In genomic region chr6:163943647-163944395, GRCh38 we compare ENCODE assay signal across 11 cellular contexts.
DNase-seq lines count a peak whose midpoint lies in the region; ATAC-seq and TF ChIP-seq lines count a peak whose summit lies in the region.
"Had no signal": no experiment of that assay in that cellular context is flagged by ENCODE, and none has a peak within 500 bp of the region (broad histone marks: within the 10 kb centered on the region; RNA-seq: fewer than 3 reads in every experiment).

No MANE protein-coding gene starts in this region.

- TF ChIP-seq CTCF in left ventricle myocardium inferior (IDR thresholded peaks at IDR 0.05; ENCODE audit: borderline replicate concordance) = no peak

- peaks cover 55 to 76% of the 10 kb centered on the region in 2 donors for H3K27me3 Mint-ChIP-seq in stimulated activated naive B cell treated with anti-CD40 and anti-IgM and Interleukin-4, amounts not matched to agents 10 μg/mL and 1 μg/mL and 100 μg/mL, for 72 hours
- peaks cover 3% of the 10 kb centered on the region for H3K27me3 Mint-ChIP-seq in T-helper 2 cell treated with Interferon-gamma antibody and Interleukin-4, amounts not matched to agents 5 μg/mL and 100 μg/mL, for 36 hours (ENCODE audit: low read depth)

- no peaks in the 10 kb centered on the region for H3K36me3 Mint-ChIP-seq in stimulated activated naive B cell treated with anti-CD40 and anti-IgM and Interleukin-4, amounts not matched to agents 10 μg/mL and 1 μg/mL and 100 μg/mL, for 72 hours
- no peaks in the 10 kb centered on the region for H3K36me3 Mint-ChIP-seq in T-helper 2 cell treated with Interferon-gamma antibody and Interleukin-4, amounts not matched to agents 5 μg/mL and 100 μg/mL, for 36 hours (ENCODE audit: low read depth)

- no peak overlapping the region for H3K4me3 Mint-ChIP-seq in stimulated activated naive B cell treated with anti-CD40 and anti-IgM and Interleukin-4, amounts not matched to agents 10 μg/mL and 1 μg/mL and 100 μg/mL, for 72 hours
- H3K4me3 Mint-ChIP-seq in T-helper 2 cell treated with Interferon-gamma antibody and Interleukin-4, amounts not matched to agents 5 μg/mL and 100 μg/mL, for 36 hours = no peak overlapping the region
- H3K4me3 Mint-ChIP-seq: activated naive CD8-positive, alpha-beta T cell treated with anti-CD3 and anti-CD28 coated beads, Interleukin-2, amount 50 U/mL, for 24 hours; IgD-negative memory B cell had no signal

- peaks cover 3 to 8% of the 10 kb centered on the region in 2 donors for H3K4me1 Mint-ChIP-seq in stimulated activated naive B cell treated with anti-CD40 and anti-IgM and Interleukin-4, amounts not matched to agents 10 μg/mL and 1 μg/mL and 100 μg/mL, for 72 hours
- H3K4me1 Mint-ChIP-seq in T-helper 2 cell treated with Interferon-gamma antibody and Interleukin-4, amounts not matched to agents 5 μg/mL and 100 μg/mL, for 36 hours (ENCODE audit: low read depth) = no peaks in the 10 kb centered on the region
- H3K4me1 Mint-ChIP-seq: activated naive CD8-positive, alpha-beta T cell treated with anti-CD3 and anti-CD28 coated beads, Interleukin-2, amount 50 U/mL, for 24 hours; IgD-negative memory B cell had no signal

- intact Hi-C loops in left ventricle myocardium inferior (cut with micrococcal nuclease) = no loop called here

- H3K27ac Mint-ChIP-seq in stimulated activated naive B cell treated with anti-CD40 and anti-IgM and Interleukin-4, amounts not matched to agents 10 μg/mL and 1 μg/mL and 100 μg/mL, for 72 hours = no peak overlapping the region
- H3K27ac Mint-ChIP-seq in T-helper 2 cell treated with Interferon-gamma antibody and Interleukin-4, amounts not matched to agents 5 μg/mL and 100 μg/mL, for 36 hours = no peak overlapping the region
- H3K27ac Mint-ChIP-seq: activated naive CD8-positive, alpha-beta T cell treated with anti-CD3 and anti-CD28 coated beads, Interleukin-2, amount 50 U/mL, for 24 hours had no signal

- H3K27ac ChIP-seq in left ventricle myocardium inferior (replicated peaks) = peak overlapping the region; percentile 66

- H3K4me1 ChIP-seq in left ventricle myocardium inferior = peaks cover 48% of the 10 kb centered on the region

- no peaks in the 10 kb centered on the region for H3K9me3 ChIP-seq in left ventricle myocardium inferior (replicated peaks)

- no peaks in the 10 kb centered on the region for H3K9me3 Mint-ChIP-seq in stimulated activated naive B cell treated with anti-CD40 and anti-IgM and Interleukin-4, amounts not matched to agents 10 μg/mL and 1 μg/mL and 100 μg/mL, for 72 hours
- no peaks in the 10 kb centered on the region for H3K9me3 Mint-ChIP-seq in T-helper 2 cell treated with Interferon-gamma antibody and Interleukin-4, amounts not matched to agents 5 μg/mL and 100 μg/mL, for 36 hours
- H3K9me3 Mint-ChIP-seq: activated naive CD8-positive, alpha-beta T cell treated with anti-CD3 and anti-CD28 coated beads, Interleukin-2, amount 50 U/mL, for 24 hours; IgD-negative memory B cell had no signal

- peak overlapping the region; percentile 19 for H3K4me3 ChIP-seq in left ventricle myocardium inferior

- DNase-seq in ELF-1 (ENCODE audit: low read depth, low spot score) = peak; percentile 72
- peak in 57 of 58 donors; percentile 26 to 95 (median 77) for DNase-seq in anterior cingulate cortex (lab: John Stamatoyannopoulos, UW)
- peak; percentile 42 for DNase-seq in left ventricle myocardium inferior
- DNase-seq in occipital lobe (lab: John Stamatoyannopoulos, UW) = peak; percentile 70
- no peak for DNase-seq in hepatic stellate cell (ENCODE audit: low spot score)
- DNase-seq in stimulated activated naive B cell treated with anti-CD40 and anti-IgM and Interleukin-4, amounts not matched to agents 10 μg/mL and 1 μg/mL and 100 μg/mL, for 72 hours = no peak
- DNase-seq in SIG-M5 treated with dmso at 0.1 percent for 504 hours (lab: John Stamatoyannopoulos, UW; ENCODE audit: unreplicated experiment) = no peak
- no peak for DNase-seq in T-helper 2 cell treated with Interferon-gamma antibody and Interleukin-4, amounts not matched to agents 5 μg/mL and 100 μg/mL, for 36 hours (ENCODE audit: low spot score)
- DNase-seq: activated CD4-positive, CD25-positive, alpha-beta regulatory T cell; activated naive CD8-positive, alpha-beta T cell treated with anti-CD3 and anti-CD28 coated beads, Interleukin-2, amount 50 U/mL, for 24 hours had no signal

- H3K27me3 ChIP-seq in left ventricle myocardium inferior (ENCODE audit: low read depth) = no peaks in the 10 kb centered on the region

- ATAC-seq in stimulated activated naive B cell treated with anti-CD40 and anti-IgM and Interleukin-4, amounts not matched to agents 10 μg/mL and 1 μg/mL and 100 μg/mL, for 72 hours (replicated peaks) = no peak
- ATAC-seq: activated naive CD8-positive, alpha-beta T cell treated with anti-CD3 and anti-CD28 coated beads, Interleukin-2, amount 50 U/mL, for 24 hours had no signal

- no peaks in the 10 kb centered on the region for H3K36me3 ChIP-seq in left ventricle myocardium inferior

Comparison
In these comparisons a context has a peak if more than half of its experiments do, and no peak if none do; other contexts are left out.
1. DNase-seq: peak in ELF-1 (single experiment), anterior cingulate cortex (57 of 58), left ventricle myocardium inferior (single experiment) and occipital lobe (single experiment); none in hepatic stellate cell (single experiment), stimulated activated naive B cell treated with anti-CD40 and anti-IgM and Interleukin-4, amounts not matched to agents 10 μg/mL and 1 μg/mL and 100 μg/mL, for 72 hours (single experiment), SIG-M5 treated with dmso at 0.1 percent for 504 hours (single experiment) and T-helper 2 cell treated with Interferon-gamma antibody and Interleukin-4, amounts not matched to agents 5 μg/mL and 100 μg/mL, for 36 hours (single experiment).